In the genomic region with DNA sequence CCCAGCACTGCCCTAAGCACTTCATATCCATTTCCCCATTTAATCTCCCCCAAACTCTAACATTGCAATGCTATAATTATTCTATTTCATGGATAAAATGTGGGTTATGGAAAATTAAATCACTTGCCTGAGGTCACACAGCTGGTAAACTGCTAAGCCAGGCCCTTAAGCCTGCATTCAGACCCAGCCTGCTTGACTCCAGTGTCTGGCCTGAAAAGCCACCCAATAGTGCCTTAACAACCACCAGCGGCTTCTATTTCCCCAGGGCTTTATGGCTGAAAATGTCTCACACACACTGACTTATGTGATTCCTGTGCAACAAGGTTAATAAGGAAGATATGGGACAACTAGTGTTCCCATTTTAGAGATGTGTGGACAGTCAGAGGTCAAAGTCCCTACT, we compare ENCODE assay signal across 21 cellular contexts.
"Had no signal": no experiment of that assay in that cellular context is flagged by ENCODE, and none has a peak within 500 bp of the region (broad histone marks: within the 10 kb centered on the region; RNA-seq: fewer than 3 reads in every experiment).

No MANE protein-coding gene starts in this region.

- H3K27ac ChIP-seq: RWPE1 had no signal

- DNase-seq: IMR-90, Kasumi-1, KG1, MM.1S, NCI-H1092 treated with DMSO at 0.1 percent for 48 hours, NCI-H1436, NCI-H1694 treated with DMSO at 0.1 percent for 48 hours, NCI-H1930, NCI-H2081 treated with DMSO at 0.1 percent for 48 hours, NCI-H2171, NCI-H226, NCI-H446, NCI-H510A, NCI-H524 treated with DMSO at 0.1 percent for 48 hours, NCI-H774, PC-3, SHP77 had no signal

- ATAC-seq: HepG2, Panc1, PC-3, SK-N-SH treated with all-trans-retinoic acid at 6 μM for 48 hours had no signal
